Comparison of ENCODE assay signal across 19 cellular contexts in genomic region chr7:80604436-80604835, GRCh38. TPM values are rescaled to one million over a fixed set of nuclear protein-coding genes. Genes with fewer than 3 reads are reported as not detected.
DNase-seq lines count a peak whose midpoint lies in the region; ATAC-seq, FAIRE-seq and TF ChIP-seq lines count a peak whose summit lies in the region.
"Had no signal": no experiment of that assay in that cellular context is flagged by ENCODE, and none has a peak within 500 bp of the region (broad histone marks: within the 10 kb centered on the region; RNA-seq: fewer than 3 reads in every experiment).

No MANE protein-coding gene starts in this region.

- H3K36me3 ChIP-seq in right lobe of liver, result no peaks in the 10 kb centered on the region
- no peaks in the 10 kb centered on the region for H3K36me3 ChIP-seq in HepG2 (replicated peaks in 1 of 2; ENCODE audit: control insufficient read depth in 1 of 2, insufficient read depth in 2 of 2, low read length in 2 of 2)
- H3K36me3 ChIP-seq: BE2C had no signal

- no peak overlapping the region for H3K4me3 ChIP-seq in right lobe of liver
- H3K4me3 ChIP-seq in HepG2 (replicated peaks in 1 of 3; ENCODE audit: insufficient read depth in 1 of 3, low read depth in 2 of 3, low read length in 3 of 3), result no peak overlapping the region

- POLR2A ChIA-PET in HepG2 (lab: Yijun Ruan, JAX), result no interaction called here

- H3K9ac ChIP-seq in HepG2 (ENCODE audit: insufficient read depth, low read depth, low read length), result no peak overlapping the region
- H3K9ac ChIP-seq: KMS-11, SK-N-SH had no signal

- FAIRE-seq in HepG2 (lab: Jason Lieb, UNC) (no peak), frontal cortex (lab: Jason Lieb, UNC) (peak; percentile 47)
- FAIRE-seq: H1 had no signal

- no TSS peak for BruUV-seq in HepG2 (replicated peaks; lab: Mats Ljungman, UMichigan)

- H2AFZ ChIP-seq in HepG2 (ENCODE audit: low read length), result no peak overlapping the region

- peaks cover 0 to 16% (median 7%) of the 10 kb centered on the region in 4 donors for H3K4me1 ChIP-seq in right lobe of liver
- H3K4me1 ChIP-seq in HepG2 (ENCODE audit: insufficient read depth, low read length), result peaks cover 26% of the 10 kb centered on the region
- H3K4me1 ChIP-seq: BE2C had no signal

- WGBS in right lobe of liver (ENCODE audit: insufficient coverage, low coverage, low lambda C conversion rate, missing lambda C conversion rate), result 21% methylated on average over 2 of the region's 2 CpGs
- 94% methylated on average over 2 of the region's 2 CpGs for WGBS in HepG2 (ENCODE audit: low lambda C conversion rate)

- TF ChIP-seq CTCF in right lobe of liver (IDR thresholded peaks at IDR 0.05) (no peak), HepG2 (CRISPR knock-in tag; IDR thresholded peaks at IDR 0.05) (no peak)

- H3K27ac ChIP-seq in right lobe of liver (no peak overlapping the region), HepG2 (ENCODE audit: extremely low read length, insufficient read depth, low read length) (no peak overlapping the region)
- H3K27ac ChIP-seq: KMS-11 had no signal

- in situ Hi-C loops in HepG2 (cut with HindIII; ENCODE audit: extremely low pct_ligation_motif_present, low pct_unique_long_range_greater_than_20kb), result no loop called here

- no peaks in the 10 kb centered on the region for H4K20me1 ChIP-seq in HepG2 (ENCODE audit: insufficient read depth, low read length)

- DNase-seq in right lobe of liver (no peak), HepG2 (ENCODE audit: low spot score) (no peak), frontal cortex (ENCODE audit: low spot score in 2 of 2) (no peak), left lobe of liver (ENCODE audit: low spot score) (no peak), Kasumi-1 (lab: John Stamatoyannopoulos, UW) (no peak)
- DNase-seq in activated CD4-positive, CD25-positive, alpha-beta regulatory T cell treated with anti-CD3 and anti-CD28 coated beads, Interleukin-2, amount 50 U/mL, for 72 hours, result no peak
- DNase-seq: BE2C; CD4-positive, alpha-beta memory T cell; HFFc6; MM.1S; NCI-H1436; NCI-H510A treated with DMSO at 0.1 percent for 48 hours; NK-92 treated with Interleukin-12 subunit alpha and Interleukin-12 subunit beta, amount 100 ng/mL, for 24 hours; SK-N-SH; T-helper 1 cell had no signal

- no peaks in the 10 kb centered on the region for H3K27me3 ChIP-seq in right lobe of liver
- H3K27me3 ChIP-seq in HepG2 (ENCODE audit: control insufficient read depth in 1 of 2, insufficient read depth in 2 of 2, low read length in 2 of 2), result no peaks in the 10 kb centered on the region
- H3K27me3 ChIP-seq: BE2C had no signal

- no peak overlapping the region for H3K4me2 ChIP-seq in HepG2 (ENCODE audit: low read depth, low read length)
- H3K4me2 ChIP-seq: KMS-11, SK-N-SH had no signal

- no peak for TF ChIP-seq EP300 in HepG2 (IDR thresholded peaks at IDR 0.05; ENCODE audit: low read depth in 2 of 2, low read length in 2 of 2)
- no peak for TF ChIP-seq EP300 in HepG2 (CRISPR knock-in tag; IDR thresholded peaks at IDR 0.05; ENCODE audit: borderline replicate concordance)

- H3K9me3 ChIP-seq in right lobe of liver (no peaks in the 10 kb centered on the region), HepG2 (ENCODE audit: low read length) (no peaks in the 10 kb centered on the region)
- H3K9me3 ChIP-seq: BE2C, SK-N-SH had no signal

- peak; percentile 66 to 81 (median 74) for ATAC-seq in right lobe of liver
- ATAC-seq in HepG2, result no peak
- ATAC-seq in left lobe of liver, result peak; percentile 38
- ATAC-seq in GM18909 (IDR thresholded peaks at IDR 0.05; ENCODE audit: poor library complexity, unreplicated experiment), result no peak

- CTCF ChIA-PET in HepG2 (lab: Yijun Ruan, JAX; ENCODE audit: low intra/inter-chr PET ratio, low total read pairs), result no interaction called here

- intact Hi-C loops in right lobe of liver (cut with DNase I) (no loop called here), HepG2 (cut with micrococcal nuclease; ENCODE audit: unreplicated experiment) (no loop called here)

- no peak for TF ChIP-seq RAD21 in HepG2 (CRISPR knock-in tag; IDR thresholded peaks at IDR 0.05)

- H3K79me2 ChIP-seq in HepG2 (ENCODE audit: insufficient read depth, low read length), result no peaks in the 10 kb centered on the region

- no peak for TF ChIP-seq POLR2A in right lobe of liver (IDR thresholded peaks at IDR 0.05)
- TF ChIP-seq POLR2A in HepG2 (IDR thresholded peaks at IDR 0.05; ENCODE audit: insufficient read depth in 1 of 2, low read depth in 2 of 2, low read length in 2 of 2), result no peak

TF ChIP-seq in HepG2, 621 proteins besides CTCF, POLR2A, EP300 and RAD21 (continues in another document):
- no peak for TF ChIP-seq ZNF746 (CRISPR knock-in tag; IDR thresholded peaks at IDR 0.05)
- no peak for TF ChIP-seq FOXO4 (CRISPR knock-in tag; conservative IDR thresholded peaks at IDR 0.05)
- no peak for TF ChIP-seq ZZZ3 (CRISPR knock-in tag; IDR thresholded peaks at IDR 0.05; ENCODE audit: borderline replicate concordance)
- no peak for TF ChIP-seq ADNP (CRISPR knock-in tag; IDR thresholded peaks at IDR 0.05)
- no peak for TF ChIP-seq TRIM24 (CRISPR knock-in tag; IDR thresholded peaks at IDR 0.05)
- TF ChIP-seq RXRB (CRISPR knock-in tag; IDR thresholded peaks at IDR 0.05; ENCODE audit: borderline replicate concordance), result no peak
- no peak for TF ChIP-seq SP5 (CRISPR knock-in tag; IDR thresholded peaks at IDR 0.05; ENCODE audit: borderline replicate concordance, low read depth)
- TF ChIP-seq PREB (CRISPR knock-in tag; IDR thresholded peaks at IDR 0.05), result no peak
- TF ChIP-seq SMC3 (IDR thresholded peaks at IDR 0.05; ENCODE audit: low read length), result no peak
- TF ChIP-seq ZBTB25 (CRISPR knock-in tag; IDR thresholded peaks at IDR 0.05), result no peak
- no peak for TF ChIP-seq HNF4A (CRISPR knock-in tag; IDR thresholded peaks at IDR 0.05)

RNA-seq across cellular contexts. Expression of gene CD36, which starts 34.0 kb away (rescaled TPM):
- total RNA-seq in right lobe of liver, result 10 to 100 TPM; 14.0 to 73.8 (median 34.7) TPM
- total RNA-seq in HepG2 (2016; rRNA removed; fragmentation: Illumina TruSeq; extraction: Trizol), result 3.4 and 4.8 TPM in 2 replicates
- 0.61 and 0.88 TPM in 2 replicates for total RNA-seq in HepG2 (2016; cell fraction: cytosol; rRNA removed; fragmentation: Illumina TruSeq; extraction: Trizol; ENCODE audit: low read depth)
- 2.4 and 4.7 TPM in 2 replicates for total RNA-seq in HepG2 (2016; cell fraction: insoluble cytoplasmic fraction; rRNA removed; fragmentation: Illumina TruSeq; extraction: Trizol)
- 1.3 and 1.5 TPM in 2 replicates for total RNA-seq in HepG2 (2016; cell fraction: membrane; rRNA removed; fragmentation: Illumina TruSeq; extraction: Trizol)
- 6.2 and 8.1 TPM in 2 replicates for total RNA-seq in HepG2 (2016; cell fraction: nucleus; rRNA removed; fragmentation: Illumina TruSeq; extraction: Trizol)
- 1.9 and 2.8 TPM in 2 replicates for polyA plus RNA-seq in HepG2 (2011; rRNA removed)
- polyA plus RNA-seq in HepG2 (2011; cell fraction: cytosol; rRNA removed), result 1.1 and 1.4 TPM in 2 replicates
- 0.93 and 1.5 TPM in 2 replicates for polyA plus RNA-seq in HepG2 (2011; cell fraction: nucleus; rRNA removed)
- polyA plus RNA-seq in HepG2 (2012), result 2.1 and 4.0 TPM in 2 replicates
- 0.34 and 0.44 TPM in 2 replicates for polyA plus RNA-seq in HepG2 (2016; cell fraction: cytosol; fragmentation: Illumina TruSeq; extraction: Trizol; ENCODE audit: low read depth)
- polyA plus RNA-seq in HepG2 (2016; cell fraction: insoluble cytoplasmic fraction; fragmentation: Illumina TruSeq; extraction: Trizol; ENCODE audit: low read depth), result 1.2 and 1.7 TPM in 2 replicates
- 0.30 and 0.38 TPM in 2 replicates for polyA plus RNA-seq in HepG2 (2016; cell fraction: membrane; fragmentation: Illumina TruSeq; extraction: Trizol; ENCODE audit: low read depth)
- 4.3 TPM in 2 replicates for polyA plus RNA-seq in HepG2 (2016; cell fraction: nucleus; fragmentation: Illumina TruSeq; extraction: Trizol; ENCODE audit: insufficient read depth, low read depth)
- polyA minus RNA-seq in HepG2 (2011; rRNA and poly(A)+ RNA removed; ENCODE audit: low replicate concordance), result 0.05 and 2.6 TPM in 2 replicates
- polyA minus RNA-seq in HepG2 (2011; cell fraction: cytosol; rRNA and poly(A)+ RNA removed), result 1.4 and 3.9 TPM in 2 replicates
- 5.0 and 6.0 TPM in 2 replicates for polyA minus RNA-seq in HepG2 (2011; cell fraction: nucleus; rRNA and poly(A)+ RNA removed)
- total RNA-seq in frontal cortex, result 22.0 TPM
- total RNA-seq in left lobe of liver, result 16.3 TPM
- total RNA-seq: Daoy had no signal

Comparison
In these comparisons a context has a peak if more than half of its experiments do, and no peak if none do; other contexts are left out.
1. ATAC-seq: peak in right lobe of liver (4 of 4) and left lobe of liver (single experiment); none in HepG2 (single experiment) and GM18909 (single experiment).